ENCODE assay signal across 8 cellular contexts in genomic region chr10:102394079-102394800, GRCh38. TPM values are rescaled to one million over a fixed set of nuclear protein-coding genes. Genes with fewer than 3 reads are reported as not detected.
DNase-seq lines count a peak whose midpoint lies in the region; ATAC-seq lines count a peak whose summit lies in the region.

No MANE protein-coding gene starts in this region.

- intact Hi-C loops in activated CD4-positive, alpha-beta T cell treated with anti-CD3 and anti-CD28 coated beads for 36 hours (cut with DNase I, micrococcal nuclease), result loop anchor here (1.0 to 10.0 kb wide), 21 partner anchors 15 to 320 kb away; partner anchors contain the start of genes ACTR1A (in 2 of the 2), NOLC1 (in 2 of the 2), ARL3 (in 1 of the 2) and CUEDC2 (in 1 of the 2)

- H3K4me1 Mint-ChIP-seq in activated CD4-positive, alpha-beta T cell treated with anti-CD3 and anti-CD28 coated beads for 36 hours, result peaks cover 41% of the 10 kb centered on the region

- POLR2A ChIA-PET in activated CD4-positive, alpha-beta T cell treated with anti-CD3 and anti-CD28 coated beads for 36 hours (lab: Charles Lee), result interaction anchor here (0.8 to 2.7 kb wide), 13 partner anchors 9 to 242 kb away, joined by 3 to 11 read pairs (median 4); partner anchors contain the start of genes C10orf95, CUEDC2, GBF1 and NOLC1

- H3K27me3 Mint-ChIP-seq in activated CD4-positive, alpha-beta T cell treated with anti-CD3 and anti-CD28 coated beads for 36 hours, result no peaks in the 10 kb centered on the region

- H3K36me3 ChIP-seq in ACC112 (ENCODE audit: insufficient read depth, low read length), result no peaks in the 10 kb centered on the region

- ATAC-seq in GM18508 (IDR thresholded peaks at IDR 0.05; ENCODE audit: insufficient read depth, unreplicated experiment) (peak; percentile 56), HG02981 (IDR thresholded peaks at IDR 0.05; ENCODE audit: unreplicated experiment) (peak; percentile 81)
- ATAC-seq in activated CD4-positive, alpha-beta T cell treated with anti-CD3 and anti-CD28 coated beads for 36 hours, result peak; percentile 87

- no peak overlapping the region for H2AFZ ChIP-seq in ACC112 (ENCODE audit: low read length, unreplicated experiment)

- peak overlapping the region; percentile 95 for H3K4me3 Mint-ChIP-seq in activated CD4-positive, alpha-beta T cell treated with anti-CD3 and anti-CD28 coated beads for 36 hours

- CTCF ChIA-PET in activated CD4-positive, alpha-beta T cell treated with anti-CD3 and anti-CD28 coated beads for 36 hours (lab: Charles Lee), result interaction anchor here (0.5 to 7.6 kb wide), 24 partner anchors 9 to 243 kb away, joined by 3 to 67 read pairs (median 4); partner anchors contain the start of genes ACTR1A, C10orf95, CUEDC2 and FBXL15

- peaks cover 13% of the 10 kb centered on the region for H3K4me1 ChIP-seq in ACC112 (ENCODE audit: control insufficient read depth, insufficient read depth, low read length, unreplicated experiment)

- peak overlapping the region; percentile 95 for H3K4me3 ChIP-seq in ACC112 (ENCODE audit: low read depth, low read length)

- H3K27ac Mint-ChIP-seq in activated CD4-positive, alpha-beta T cell treated with anti-CD3 and anti-CD28 coated beads for 36 hours, result peak overlapping the region; percentile 99

- no peaks in the 10 kb centered on the region for H3K9me3 Mint-ChIP-seq in activated CD4-positive, alpha-beta T cell treated with anti-CD3 and anti-CD28 coated beads for 36 hours (ENCODE audit: low read depth)

- peak; percentile 69 for DNase-seq in NCI-H345 (lab: John Stamatoyannopoulos, UW)
- peak; percentile 99 for DNase-seq in activated CD4-positive, alpha-beta T cell treated with anti-CD3 and anti-CD28 coated beads for 36 hours
- DNase-seq in left kidney (ENCODE audit: low read depth, low spot score), result peak; percentile 94
- DNase-seq in stimulated activated CD4-positive, alpha-beta T cell treated with anti-CD3 and anti-CD28 coated beads, Interleukin-1b, Interleukin-23, amount 100 ng/mL, for 48 hours, result peak; percentile 99

- H3K27me3 ChIP-seq in ACC112 (ENCODE audit: insufficient read depth, low read length), result no peaks in the 10 kb centered on the region

- peaks cover 41% of the 10 kb centered on the region for H3K36me3 Mint-ChIP-seq in activated CD4-positive, alpha-beta T cell treated with anti-CD3 and anti-CD28 coated beads for 36 hours (ENCODE audit: low read depth)

- H3K79me2 ChIP-seq in ACC112 (ENCODE audit: control insufficient read depth, insufficient read depth, low read length, unreplicated experiment), result peaks cover 10% of the 10 kb centered on the region

- H3K27ac ChIP-seq in ACC112 (ENCODE audit: low read depth, low read length) (peak overlapping the region; percentile 95), cingulate gyrus (ENCODE audit: low read depth, low read length) (peak overlapping the region; percentile 96)

RNA-seq across cellular contexts. Expression of gene NFKB2, which starts 1.3 kb away (rescaled TPM):
- total RNA-seq in activated CD4-positive, alpha-beta T cell treated with anti-CD3 and anti-CD28 coated beads for 36 hours, result 100 to 1,000 TPM; 228 to 238 TPM

RNA-seq across cellular contexts. Expression of gene PSD, which starts 24.3 kb away (rescaled TPM):
- total RNA-seq in activated CD4-positive, alpha-beta T cell treated with anti-CD3 and anti-CD28 coated beads for 36 hours, result 10 to 100 TPM in 1 of 2 experiments, 1 to 10 TPM in 1; 9.1 to 11.2 TPM

RNA-seq across cellular contexts. Expression of gene FBXL15, which starts 26.4 kb away (rescaled TPM):
- total RNA-seq in activated CD4-positive, alpha-beta T cell treated with anti-CD3 and anti-CD28 coated beads for 36 hours, result 10 to 100 TPM in 1 of 2 experiments, 1 to 10 TPM in 1; 5.4 to 11.9 TPM

RNA-seq across cellular contexts. Expression of gene CUEDC2, which starts 38.1 kb away (rescaled TPM):
- 10 to 100 TPM; 60.8 to 72.7 TPM for total RNA-seq in activated CD4-positive, alpha-beta T cell treated with anti-CD3 and anti-CD28 coated beads for 36 hours

RNA-seq across cellular contexts. Expression of gene C10orf95, which starts 57.1 kb away (rescaled TPM):
- under 1 TPM; 0.27 to 0.32 TPM for total RNA-seq in activated CD4-positive, alpha-beta T cell treated with anti-CD3 and anti-CD28 coated beads for 36 hours

Comparison
In these comparisons a context has a peak if more than half of its experiments do, and no peak if none do; other contexts are left out.
1. Peak in every context shown above with its lines: DNase-seq, ATAC-seq, H3K4me3 ChIP-seq and H3K27ac ChIP-seq.